In genomic region chr13:101623469-101624209, GRCh38 we compare ENCODE assay signal across 9 cellular contexts.
DNase-seq lines count a peak whose midpoint lies in the region; ATAC-seq and TF ChIP-seq lines count a peak whose summit lies in the region.
"Had no signal": no experiment of that assay in that cellular context is flagged by ENCODE, and none has a peak within 500 bp of the region (broad histone marks: within the 10 kb centered on the region; RNA-seq: fewer than 3 reads in every experiment).

No MANE protein-coding gene starts in this region.

- H3K4me3 Mint-ChIP-seq in osteocyte (ENCODE audit: unreplicated experiment): peak overlapping the region; percentile 20
- H3K4me3 Mint-ChIP-seq: activated naive CD4-positive, alpha-beta T cell treated with anti-CD3 and anti-CD28 coated beads for 36 hours had no signal

- peak overlapping the region in 1 of 4 donors; percentile 21 for H3K4me3 ChIP-seq in Peyer's patch
- peak overlapping the region; percentile 25 for H3K4me3 ChIP-seq in epithelial cell of proximal tubule (ENCODE audit: low read depth, low read length)

- peak overlapping the region; percentile 48 to 66 (median 58) for H3K27ac ChIP-seq in Peyer's patch

- peak; percentile 36 for DNase-seq in EL
- DNase-seq in Peyer's patch: no peak
- no peak for DNase-seq in epithelial cell of proximal tubule (ENCODE audit: low read depth)
- no peak for DNase-seq in osteocyte (ENCODE audit: extremely low spot score, unreplicated experiment)
- DNase-seq in activated CD4-positive, alpha-beta T cell treated with anti-CD3 and anti-CD28 coated beads for 48 hours: no peak
- DNase-seq in RPMI8226: no peak
- DNase-seq in activated T-cell treated with anti-CD3 and anti-CD28 coated beads, Interleukin-2, amount 50 U/mL, for 1 hour: no peak
- DNase-seq: activated naive CD4-positive, alpha-beta T cell treated with anti-CD3 and anti-CD28 coated beads for 36 hours had no signal

- ATAC-seq in GM19351 (IDR thresholded peaks at IDR 0.05; ENCODE audit: unreplicated experiment): no peak

- no peaks in the 10 kb centered on the region for H3K4me1 ChIP-seq in Peyer's patch

- TF ChIP-seq CTCF in Peyer's patch (IDR thresholded peaks at IDR 0.05): no peak
- no peak for TF ChIP-seq CTCF in epithelial cell of proximal tubule (conservative IDR thresholded peaks at IDR 0.05; ENCODE audit: low read depth, low read length)
- TF ChIP-seq CTCF in osteocyte (IDR thresholded peaks at IDR 0.05): no peak

- H3K9me3 ChIP-seq in Peyer's patch: no peaks in the 10 kb centered on the region

- no peaks in the 10 kb centered on the region for H3K9me3 Mint-ChIP-seq in osteocyte (ENCODE audit: unreplicated experiment)
- H3K9me3 Mint-ChIP-seq: activated naive CD4-positive, alpha-beta T cell treated with anti-CD3 and anti-CD28 coated beads for 36 hours had no signal

- peaks cover 51% of the 10 kb centered on the region for H3K36me3 Mint-ChIP-seq in osteocyte (ENCODE audit: unreplicated experiment)

- peak overlapping the region; percentile 84 for H3K27ac Mint-ChIP-seq in osteocyte (ENCODE audit: unreplicated experiment)
- H3K27ac Mint-ChIP-seq: activated naive CD4-positive, alpha-beta T cell treated with anti-CD3 and anti-CD28 coated beads for 36 hours had no signal

- no peaks in the 10 kb centered on the region for H3K36me3 ChIP-seq in Peyer's patch

- H3K27me3 ChIP-seq in Peyer's patch: no peaks in the 10 kb centered on the region

- TF ChIP-seq POLR2A in Peyer's patch (IDR thresholded peaks at IDR 0.05): no peak

- no peaks in the 10 kb centered on the region for H3K27me3 Mint-ChIP-seq in osteocyte (ENCODE audit: unreplicated experiment)

- H3K4me1 Mint-ChIP-seq in osteocyte (ENCODE audit: unreplicated experiment): peaks cover 74% of the 10 kb centered on the region
